In genomic region chr19:48033604-48034003, GRCh38 we compare ENCODE assay signal across 10 cellular contexts. TPM values are rescaled to one million over a fixed set of nuclear protein-coding genes. Genes with fewer than 3 reads are reported as not detected.
"Had no signal": no experiment of that assay in that cellular context is flagged by ENCODE, and none has a peak within 500 bp of the region (broad histone marks: within the 10 kb centered on the region; RNA-seq: fewer than 3 reads in every experiment).

No MANE protein-coding gene starts in this region.

- H2AFZ ChIP-seq: GM23248 had no signal

- H3K9me3 ChIP-seq: HAP-1 had no signal

- H3K4me1 ChIP-seq: HAP-1 had no signal

- H3K36me3 ChIP-seq: HAP-1 had no signal

- DNase-seq: GM23248, H7, HFFc6, KG1 had no signal

- ATAC-seq: HCT116 had no signal

- H3K4me3 ChIP-seq: GM23248, HAP-1 had no signal

- H3K9ac ChIP-seq: GM23248 had no signal

- H3K27ac ChIP-seq: GM23248, HL-60 had no signal

RNA-seq across cellular contexts. Expression of gene CABP5, which starts 10.3 kb away (rescaled TPM):
- total RNA-seq: GM23248, H4, H7, HFFc6, HT1080 had no signal
- polyA plus RNA-seq: GM23248, IgD-negative memory B cell had no signal

RNA-seq across cellular contexts. Expression of gene ELSPBP1, which starts 39.2 kb away (rescaled TPM):
- total RNA-seq: GM23248, H7, HFFc6, HT1080 had no signal
- polyA plus RNA-seq: GM23248, IgD-negative memory B cell had no signal

RNA-seq across cellular contexts. Expression of gene BSPH1, which starts 41.6 kb away (rescaled TPM):
- total RNA-seq: GM23248, H4, H7, HFFc6, HT1080 had no signal
- polyA plus RNA-seq: GM23248, IgD-negative memory B cell had no signal
